ENCODE assay signal across 8 cellular contexts in genomic region chr2:187553908-187554703, GRCh38. TPM values are rescaled to one million over a fixed set of nuclear protein-coding genes. Genes with fewer than 3 reads are reported as not detected.
DNase-seq lines count a peak whose midpoint lies in the region; ATAC-seq, FAIRE-seq and TF ChIP-seq lines count a peak whose summit lies in the region.

TFPI (minus strand) TSS chr2:187554435; CDS start chr2:187503768, 50,667 bp downstream.

- WGBS in K562 (ENCODE audit: insufficient coverage, low coverage, missing lambda C conversion rate), result under 1% methylated on average over 9 of the region's 9 CpGs

- H3K9ac ChIP-seq in HUES48 (ENCODE audit: low read depth, low read length), result peak within 1 kb of the TSS; percentile 28; the same call in 1 of the 2 replicates
- H3K9ac ChIP-seq in K562 (ENCODE audit: insufficient read depth in 1 of 2, low read depth in 2 of 2, low read length in 2 of 2), result peak within 1 kb of the TSS; percentile 46 to 95

- H4K20me1 ChIP-seq in K562 (replicated peaks; ENCODE audit: control insufficient read depth, insufficient read depth, low read length), result no peaks in the 10 kb centered on the region

- peaks cover 52% of the 10 kb centered on the region for H3K79me2 ChIP-seq in K562 (ENCODE audit: control insufficient read depth, insufficient read depth, low read length)

- FAIRE-seq in K562 (lab: Jason Lieb, UNC), result peak; percentile 79
- FAIRE-seq in islet of Langerhans (lab: Jason Lieb, UNC), result peak; percentile 21

- no peaks in the 10 kb centered on the region for H3K9me3 Mint-ChIP-seq in stimulated activated naive CD8-positive, alpha-beta T cell treated with anti-CD3 and anti-CD28 coated beads, Interleukin-15, amount 100 ng/mL, for 72 hours

- CTCF ChIA-PET in K562 (lab: Yijun Ruan, JAX; ENCODE audit: low intra/inter-chr PET ratio), result no interaction called here

- peaks cover 11% of the 10 kb centered on the region for H3K4me1 Mint-ChIP-seq in stimulated activated naive CD8-positive, alpha-beta T cell treated with anti-CD3 and anti-CD28 coated beads, Interleukin-15, amount 100 ng/mL, for 72 hours

- in situ Hi-C loops in ACHN (cut with HindIII; ENCODE audit: low pct_ligation_motif_present, low pct_unique_long_range_greater_than_20kb, low sequenced_read_pairs), result no loop called here
- in situ Hi-C loops in K562 (cut with MboI), result no loop called here

- no peak for TF ChIP-seq CTCF in K562 (IDR thresholded peaks at IDR 0.05 in 2 of 3, conservative IDR thresholded peaks at IDR 0.05 in 1 of 3; ENCODE audit: insufficient read depth in 2 of 3, low read depth in 1 of 3, low read length in 3 of 3)

- peaks cover 13% of the 10 kb centered on the region for H3K4me1 ChIP-seq in HUES48 (ENCODE audit: control insufficient read depth, insufficient read depth, low read length)
- peaks cover 0 to 12% of the 10 kb centered on the region in 2 experiments; a peak in 2 of 5 replicates for H3K4me1 ChIP-seq in K562 (replicated peaks in 1 of 2; ENCODE audit: control insufficient read depth in 2 of 2, insufficient read depth in 2 of 2, low read length in 2 of 2)

- peak; percentile 89 for TF ChIP-seq POLR2A in K562 (conservative IDR thresholded peaks at IDR 0.05)

- 0 out of 4 replicates have a peak, but pooled peaks of 1 of the 2 experiments have one; percentile 19 for TF ChIP-seq RAD21 in K562 (CRISPR knock-in tag; conservative IDR thresholded peaks at IDR 0.05 in 1 of 2, IDR thresholded peaks at IDR 0.05 in 1 of 2)

- peak within 1 kb of the TSS; percentile 77 for H3K4me2 ChIP-seq in K562 (ENCODE audit: insufficient read depth, low read length)

- H3K4me3 ChIP-seq in HUES48 (ENCODE audit: low read depth, low read length) (peak within 1 kb of the TSS; percentile 44; the same call in 1 of the 2 replicates), K562 (peak within 1 kb of the TSS; percentile 53)

- POLR2A ChIA-PET in K562 (lab: Yijun Ruan, JAX), result no interaction called here

- no peaks in the 10 kb centered on the region for H3K9me1 ChIP-seq in K562 (ENCODE audit: control insufficient read depth, insufficient read depth, low read length)

- H3K27ac ChIP-seq in HUES48 (ENCODE audit: low read depth, low read length), result peak within 1 kb of the TSS; percentile 77
- H3K27ac ChIP-seq in K562 (ENCODE audit: extremely low read depth, low read depth, low read length), result peak within 1 kb of the TSS; percentile 90

- H3K9me3 ChIP-seq in HUES48 (ENCODE audit: control insufficient read depth, insufficient read depth, low read length) (peaks cover 4% of the 10 kb centered on the region; the same call in 1 of the 2 replicates), K562 (replicated peaks; ENCODE audit: control insufficient read depth, insufficient read depth, low read depth, low read length) (no peaks in the 10 kb centered on the region)

- H3K27me3 ChIP-seq in HUES48 (ENCODE audit: control insufficient read depth, insufficient read depth, low read length) (no peaks in the 10 kb centered on the region), K562 (ENCODE audit: control insufficient read depth in 2 of 2, insufficient read depth in 2 of 2, low read length in 2 of 2) (no peaks in the 10 kb centered on the region)

- peak; percentile 53; the same call in 1 of the 2 replicates for TF ChIP-seq EP300 in K562 (IDR thresholded peaks at IDR 0.05; ENCODE audit: low read length)

- intact Hi-C loops in K562 (cut with micrococcal nuclease), result loop anchor here (1.0 kb wide), 1 partner anchor 737 kb away; the partner anchor contains the start of gene GULP1

- DNase-seq in ACHN (peak; percentile 77), K562 (ENCODE audit: extremely low read depth in 1 of 4, low spot score in 3 of 4) (peak; percentile 25 to 86 (median 53)), NCI-H1930 (lab: John Stamatoyannopoulos, UW) (no peak), COLO668 (lab: John Stamatoyannopoulos, UW; ENCODE audit: unreplicated experiment) (no peak)
- no peak for DNase-seq in stimulated activated naive CD8-positive, alpha-beta T cell treated with anti-CD3 and anti-CD28 coated beads, Interleukin-15, amount 100 ng/mL, for 72 hours

- H3K27me3 Mint-ChIP-seq in stimulated activated naive CD8-positive, alpha-beta T cell treated with anti-CD3 and anti-CD28 coated beads, Interleukin-15, amount 100 ng/mL, for 72 hours, result peaks cover 17% of the 10 kb centered on the region

- peak within 1 kb of the TSS; percentile 33 to 40 for H3K4me3 Mint-ChIP-seq in stimulated activated naive CD8-positive, alpha-beta T cell treated with anti-CD3 and anti-CD28 coated beads, Interleukin-15, amount 100 ng/mL, for 72 hours

- H3K27ac Mint-ChIP-seq in stimulated activated naive CD8-positive, alpha-beta T cell treated with anti-CD3 and anti-CD28 coated beads, Interleukin-15, amount 100 ng/mL, for 72 hours, result peak within 1 kb of the TSS in 1 of 2 donors; percentile 19

- TSS peak; percentile 63 for BruUV-seq in K562 (replicated peaks; lab: Mats Ljungman, UMichigan)

- ATAC-seq in K562 (peak; percentile 91), GM18498 (IDR thresholded peaks at IDR 0.05; ENCODE audit: unreplicated experiment) (no peak)
- ATAC-seq in stimulated activated naive CD8-positive, alpha-beta T cell treated with anti-CD3 and anti-CD28 coated beads, Interleukin-15, amount 100 ng/mL, for 72 hours, result no peak

- H3K36me3 ChIP-seq in HUES48 (ENCODE audit: control insufficient read depth, insufficient read depth, low read length) (peaks cover 5% of the 10 kb centered on the region; the same call in 1 of the 2 replicates), K562 (ENCODE audit: control insufficient read depth, insufficient read depth, low read length) (peaks cover 9% of the 10 kb centered on the region)

- H2AFZ ChIP-seq in K562 (ENCODE audit: low read depth, low read length), result peak within 1 kb of the TSS; percentile 84

TF ChIP-seq in K562, 482 proteins besides CTCF, POLR2A, EP300 and RAD21 (continues in another document):
- TF ChIP-seq MIER1 (IDR thresholded peaks at IDR 0.05; ENCODE audit: low read depth) (0 out of 2 replicates have a peak, but pooled peaks have one; percentile 30), MEF2D (tag; conservative IDR thresholded peaks at IDR 0.05; ENCODE audit: low read depth) (no peak), NCOA1 (IDR thresholded peaks at IDR 0.05; ENCODE audit: low read depth) (no peak), BRD4 (IDR thresholded peaks at IDR 0.05) (peak; percentile 86), ZNF644 (tag; IDR thresholded peaks at IDR 0.05; ENCODE audit: low read depth) (peak; percentile 78), UBTF (IDR thresholded peaks at IDR 0.05; ENCODE audit: borderline replicate concordance in 1 of 2, low read depth in 2 of 2, low read length in 2 of 2) (no peak), GABPB2 (CRISPR knock-in tag; conservative IDR thresholded peaks at IDR 0.05) (no peak), POLR2AphosphoS2 (IDR thresholded peaks at IDR 0.05; ENCODE audit: low read length) (no peak), HINFP (tag; conservative IDR thresholded peaks at IDR 0.05; ENCODE audit: low read depth) (0 out of 2 replicates have a peak, but pooled peaks have one; percentile 18), ZNF263 (CRISPR knock-in tag; IDR thresholded peaks at IDR 0.05; ENCODE audit: borderline replicate concordance) (no peak), ZNF76 (CRISPR knock-in tag; IDR thresholded peaks at IDR 0.05; ENCODE audit: borderline replicate concordance) (no peak)

RNA-seq across cellular contexts. Expression of gene TFPI, which starts in this region (rescaled TPM):
- 87.5 and 177 TPM in 2 replicates for total RNA-seq in K562 (2011; cell fraction: chromatin; rRNA removed; ENCODE audit: low replicate concordance)
- total RNA-seq in K562 (2011; cell fraction: nucleolus; rRNA removed), result 61.4 and 81.3 TPM in 2 replicates
- total RNA-seq in K562 (2011; cell fraction: nucleoplasm; rRNA removed), result 135 and 144 TPM in 2 replicates
- total RNA-seq in K562 (2014; rRNA removed), result 35.4 and 53.5 TPM in 2 replicates
- total RNA-seq in K562 (2014; rRNA removed; fragmentation: Illumina TruSeq; extraction: Trizol), result 100 and 145 TPM in 2 replicates
- total RNA-seq in K562 (2015; rRNA removed; fragmentation: Illumina TruSeq; extraction: Trizol), result 54.3 and 58.1 TPM in 2 replicates
- 74.7 and 83.0 TPM in 2 replicates for total RNA-seq in K562 (2021)
- polyA plus RNA-seq in K562 (2011; rRNA removed), result 179 and 1,046 TPM in 2 replicates
- polyA plus RNA-seq in K562 (2011; cell fraction: cytosol; rRNA removed), result 33.6 and 424 TPM in 2 replicates
- polyA plus RNA-seq in K562 (2011; cell fraction: nucleus; rRNA removed), result 32.9 and 293 TPM in 2 replicates
- polyA plus RNA-seq in K562 (2012), result 51.0 and 52.7 TPM in 2 replicates
- polyA plus RNA-seq in K562 (2014; fragmentation: Illumina TruSeq; extraction: Trizol), result 104 TPM in 2 replicates
- 100 to 1,000 TPM; 179 to 219 TPM for polyA plus RNA-seq in K562 (2014; fragmentation: Nextera tagmentation; extraction: Ambion mirVana)
- 61.8 and 76.3 TPM in 2 replicates for polyA plus RNA-seq in K562 (2014; rRNA removed)
- 205 and 989 TPM in 2 replicates for polyA minus RNA-seq in K562 (2011; rRNA and poly(A)+ RNA removed)
- polyA minus RNA-seq in K562 (2011; cell fraction: cytosol; rRNA and poly(A)+ RNA removed), result 60.0 and 237 TPM in 2 replicates
- 74.2 and 485 TPM in 2 replicates for polyA minus RNA-seq in K562 (2011; cell fraction: nucleus; rRNA and poly(A)+ RNA removed)

Comparison
In these comparisons a context has a peak if more than half of its experiments do, and no peak if none do; other contexts are left out.
1. DNase-seq: peak in ACHN (single experiment) and K562 (4 of 4); none in stimulated activated naive CD8-positive, alpha-beta T cell treated with anti-CD3 and anti-CD28 coated beads, Interleukin-15, amount 100 ng/mL, for 72 hours (0 of 2), NCI-H1930 (0 of 2) and COLO668 (single experiment).